In genomic region chr15:66323312-66323928, GRCh38 we compare ENCODE assay signal across 1 cellular context.
TF ChIP-seq lines count a peak whose summit lies in the region.

No MANE protein-coding gene starts in this region.

TF ChIP-seq in K562, 482 proteins besides CTCF, POLR2A, EP300 and RAD21 (continues in another document):
- TF ChIP-seq EGR1 (conservative IDR thresholded peaks at IDR 0.05): peak; percentile 15; the same call in 1 of the 2 replicates
- TF ChIP-seq SIN3A (IDR thresholded peaks at IDR 0.05; ENCODE audit: borderline replicate concordance in 2 of 2, control insufficient read depth in 1 of 2, low read depth in 2 of 2, low read length in 2 of 2): peak in 1 of 2 experiments; percentile 33; a peak in 1 of 4 replicates
- peak; percentile 65; the same call in 1 of the 2 replicates for TF ChIP-seq SMARCE1 (IDR thresholded peaks at IDR 0.05)
- TF ChIP-seq CBX2 (IDR thresholded peaks at IDR 0.05; ENCODE audit: insufficient read depth, low read length, poor library complexity, severe bottlenecking): no peak
- peak; percentile 47 for TF ChIP-seq ZFX (CRISPR knock-in tag; IDR thresholded peaks at IDR 0.05)
- TF ChIP-seq PBX2 (CRISPR knock-in tag; IDR thresholded peaks at IDR 0.05; ENCODE audit: low read depth): no peak
- peak; percentile 93 for TF ChIP-seq PBX2 (tag; conservative IDR thresholded peaks at IDR 0.05; ENCODE audit: low read depth)
- peak; percentile 97 for TF ChIP-seq KDM1A (IDR thresholded peaks at IDR 0.05)
- TF ChIP-seq XRCC5 (IDR thresholded peaks at IDR 0.05; ENCODE audit: low read depth, low read length): no peak
- TF ChIP-seq L3MBTL2 (IDR thresholded peaks at IDR 0.05): peak; percentile 66; the same call in 1 of the 2 replicates
- peak; percentile 55; the same call in 1 of the 2 replicates for TF ChIP-seq NKRF (IDR thresholded peaks at IDR 0.05; ENCODE audit: borderline replicate concordance)
- TF ChIP-seq E2F6 (IDR thresholded peaks at IDR 0.05; ENCODE audit: borderline replicate concordance in 1 of 2, extremely low read depth in 1 of 2, insufficient read depth in 1 of 2, insufficient read length in 1 of 2, low read depth in 1 of 2, low read length in 1 of 2, poor library complexity in 1 of 2, severe bottlenecking in 1 of 2): peak in 1 of 2 experiments; percentile 32
- peak; percentile 76 for TF ChIP-seq MAX (CRISPR knock-in tag; IDR thresholded peaks at IDR 0.05)
- TF ChIP-seq ZNF655 (CRISPR knock-in tag; IDR thresholded peaks at IDR 0.05): no peak
- peak in 1 of 2 experiments; percentile 30; a peak in 1 of 4 replicates for TF ChIP-seq NRF1 (conservative IDR thresholded peaks at IDR 0.05 in 1 of 2, IDR thresholded peaks at IDR 0.05 in 1 of 2)
- TF ChIP-seq MEIS2 (IDR thresholded peaks at IDR 0.05; ENCODE audit: partially characterized antibody): peak; percentile 95
- no peak for TF ChIP-seq PATZ1 (CRISPR knock-in tag; IDR thresholded peaks at IDR 0.05; ENCODE audit: borderline replicate concordance)
- no peak for TF ChIP-seq DLX4 (CRISPR knock-in tag; IDR thresholded peaks at IDR 0.05)
- peak; percentile 34; the same call in 1 of the 2 replicates for TF ChIP-seq FOSL1 (tag; conservative IDR thresholded peaks at IDR 0.05)
- TF ChIP-seq XRCC4 (IDR thresholded peaks at IDR 0.05; ENCODE audit: extremely low read depth, insufficient read depth, insufficient read length): no peak
- no peak for TF ChIP-seq ZBTB12 (CRISPR knock-in tag; IDR thresholded peaks at IDR 0.05)
- peak; percentile 72 for TF ChIP-seq TAL1 (IDR thresholded peaks at IDR 0.05)
- peak; percentile 61; the same call in 1 of the 2 replicates for TF ChIP-seq ZNF395 (CRISPR knock-in tag; IDR thresholded peaks at IDR 0.05)
- TF ChIP-seq SP1 (CRISPR knock-in tag; IDR thresholded peaks at IDR 0.05): no peak
- TF ChIP-seq ETV1 (tag; conservative IDR thresholded peaks at IDR 0.05; ENCODE audit: low read depth): peak; percentile 66
- peak; percentile 76 for TF ChIP-seq NFE2 (IDR thresholded peaks at IDR 0.05; ENCODE audit: low read depth)
- peak; percentile 90 for TF ChIP-seq NR2C1 (IDR thresholded peaks at IDR 0.05)
- peak; percentile 89; the same call in 1 of the 2 replicates for TF ChIP-seq NR2C1 (tag; IDR thresholded peaks at IDR 0.05)
- peak; percentile 88 to 98 for TF ChIP-seq RCOR1 (IDR thresholded peaks at IDR 0.05; ENCODE audit: borderline replicate concordance in 1 of 2, low read depth in 2 of 2, low read length in 2 of 2)
- TF ChIP-seq BCOR (IDR thresholded peaks at IDR 0.05): 0 out of 2 replicates have a peak, but pooled peaks have one; percentile 15
- TF ChIP-seq MAZ (CRISPR knock-in tag; conservative IDR thresholded peaks at IDR 0.05 in 1 of 2, IDR thresholded peaks at IDR 0.05 in 1 of 2): no peak
- 0 out of 4 replicates have a peak, but pooled peaks of 1 of the 2 experiments have one; percentile 22 for TF ChIP-seq ZNF639 (CRISPR knock-in tag; conservative IDR thresholded peaks at IDR 0.05 in 1 of 2, IDR thresholded peaks at IDR 0.05 in 1 of 2)
- peak; percentile 70; the same call in 1 of the 2 replicates for TF ChIP-seq POLR2AphosphoS5 (IDR thresholded peaks at IDR 0.05; ENCODE audit: control insufficient read depth, insufficient read depth, low read depth, low read length)
- peak; percentile 75; the same call in 1 of the 2 replicates for TF ChIP-seq CREB1 (IDR thresholded peaks at IDR 0.05)
- peak; percentile 75; the same call in 1 of the 2 replicates for TF ChIP-seq CREB1 (CRISPR knock-in tag; IDR thresholded peaks at IDR 0.05)
- TF ChIP-seq ZNF212 (CRISPR knock-in tag; IDR thresholded peaks at IDR 0.05): no peak
- peak; percentile 97 for TF ChIP-seq HES1 (IDR thresholded peaks at IDR 0.05; ENCODE audit: low read depth)
- TF ChIP-seq SMARCA5 (IDR thresholded peaks at IDR 0.05): peak; percentile 22; the same call in 1 of the 2 replicates
- TF ChIP-seq RBM14 (IDR thresholded peaks at IDR 0.05; ENCODE audit: borderline replicate concordance, insufficient read depth, low read depth, low read length): no peak
